14 cellular contexts compared by ENCODE assay signal in the genomic region with DNA sequence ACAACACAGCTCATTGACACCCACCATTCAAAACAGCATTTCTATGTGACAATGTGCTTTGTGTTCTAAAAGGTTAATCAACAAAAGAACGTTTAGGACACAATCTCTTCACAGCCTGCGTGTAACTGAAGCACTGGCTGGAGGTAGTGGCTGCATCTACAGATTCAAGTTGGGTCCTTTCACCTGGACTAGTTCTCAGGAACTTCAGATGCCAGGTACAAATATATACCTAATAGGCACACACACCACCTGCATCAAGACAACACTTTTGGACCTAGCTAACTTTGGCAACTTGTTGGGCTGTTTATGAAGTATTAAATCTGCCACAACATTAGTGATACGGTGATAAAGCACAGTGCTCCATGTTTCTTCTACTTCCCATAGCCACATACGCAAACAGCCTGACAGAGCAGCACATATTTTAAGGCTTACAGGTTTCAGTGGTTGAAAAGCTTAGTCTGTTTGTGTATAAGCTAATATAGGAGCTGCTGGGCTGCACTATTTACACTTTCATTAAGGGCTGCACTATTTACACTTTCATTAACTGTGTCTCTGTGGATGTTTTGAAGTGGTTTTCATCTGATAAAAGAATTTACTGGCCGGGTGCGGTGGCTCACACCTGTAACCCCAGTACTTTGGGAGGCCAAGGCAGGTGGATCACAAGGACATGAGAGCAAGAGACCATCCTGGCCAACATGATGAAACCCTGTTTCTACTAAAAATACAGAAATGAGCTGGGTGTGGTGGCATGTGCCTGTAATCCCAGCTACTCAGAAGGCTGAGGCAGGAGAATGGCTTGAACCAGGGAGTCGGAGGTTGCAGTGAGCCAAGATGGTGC.
DNase-seq lines count a peak whose midpoint lies in the region; ATAC-seq, FAIRE-seq and TF ChIP-seq lines count a peak whose summit lies in the region.
"Had no signal": no experiment of that assay in that cellular context is flagged by ENCODE, and none has a peak within 500 bp of the region (broad histone marks: within the 10 kb centered on the region; RNA-seq: fewer than 3 reads in every experiment).

No MANE protein-coding gene starts in this region.

- H3K27ac Mint-ChIP-seq in endodermal cell, result peak overlapping the region; percentile 1
- H3K27ac Mint-ChIP-seq: stimulated activated naive CD8-positive, alpha-beta T cell treated with anti-CD3 and anti-CD28 coated beads, Interleukin-15, Interleukin-2, amounts not matched to agents 100 ng/mL and 50 ng/mL, for 24 hours; T-cell had no signal

- ATAC-seq in gastrocnemius medialis, result no peak
- ATAC-seq in GM21786 (IDR thresholded peaks at IDR 0.05; ENCODE audit: unreplicated experiment), result no peak
- ATAC-seq: T-cell had no signal

- H3K4me3 Mint-ChIP-seq in endodermal cell, result no peak overlapping the region
- H3K4me3 Mint-ChIP-seq: stimulated activated naive CD8-positive, alpha-beta T cell treated with anti-CD3 and anti-CD28 coated beads, Interleukin-15, Interleukin-2, amounts not matched to agents 100 ng/mL and 50 ng/mL, for 24 hours; T-cell had no signal

- peak; percentile 21 for DNase-seq in NCI-H2196 (lab: John Stamatoyannopoulos, UW; ENCODE audit: unreplicated experiment)
- DNase-seq in NCI-H2196 treated with DMSO at 0.1 percent for 48 hours (lab: John Stamatoyannopoulos, UW; ENCODE audit: unreplicated experiment), result no peak
- peak; percentile 60 for DNase-seq in NCI-H510A treated with DMSO at 0.1 percent for 48 hours (lab: John Stamatoyannopoulos, UW)
- DNase-seq in endodermal cell, result peak; percentile 41
- peak in 1 of 2 donors; percentile 49 for DNase-seq in gastrocnemius medialis
- no peak for DNase-seq in kidney glomerular epithelial cell (lab: John Stamatoyannopoulos, UW)
- DNase-seq in GM12892 (ENCODE audit: insufficient read length), result no peak
- DNase-seq: activated CD8-positive, alpha-beta memory T cell treated with anti-CD3 and anti-CD28 coated beads, Interleukin-2, amount 50 U/mL, for 4 hours; NCI-H2227 treated with DMSO at 0.1 percent for 48 hours; T-cell had no signal

- WGBS in endodermal cell (ENCODE audit: insufficient coverage in 1 of 2, insufficient read length in 1 of 2), 2 experiments, result 61 to 73% methylated on average over 4 to 7 of the region's 7 CpGs

- FAIRE-seq in GM12892 (lab: Jason Lieb, UNC), result no peak

- in situ Hi-C loops in gastrocnemius medialis (cut with MboI; ENCODE audit: low sequenced_read_pairs in 4 of 4), result no loop called here

- H3K36me3 ChIP-seq in endodermal cell (ENCODE audit: control insufficient read depth, insufficient read depth, low read length), result no peaks in the 10 kb centered on the region
- H3K36me3 ChIP-seq in gastrocnemius medialis, result no peaks in the 10 kb centered on the region
- H3K36me3 ChIP-seq: vagina had no signal

- H3K9ac ChIP-seq in endodermal cell (ENCODE audit: extremely low read depth, low read length, poor library complexity, severe bottlenecking), result no peak overlapping the region

- peaks cover 4% of the 10 kb centered on the region for H3K36me3 Mint-ChIP-seq in endodermal cell (ENCODE audit: low read depth)

- H3K27me3 Mint-ChIP-seq in endodermal cell (ENCODE audit: insufficient read depth), result no peaks in the 10 kb centered on the region
- H3K27me3 Mint-ChIP-seq: stimulated activated naive CD8-positive, alpha-beta T cell treated with anti-CD3 and anti-CD28 coated beads, Interleukin-15, Interleukin-2, amounts not matched to agents 100 ng/mL and 50 ng/mL, for 24 hours; T-cell had no signal

- no peak overlapping the region for H3K4me3 ChIP-seq in endodermal cell (ENCODE audit: low read length)
- peak overlapping the region in 2 of 4 donors; percentile 16 to 19 for H3K4me3 ChIP-seq in gastrocnemius medialis
- H3K4me3 ChIP-seq: dorsolateral prefrontal cortex, vagina had no signal

- TF ChIP-seq CTCF in endodermal cell (conservative IDR thresholded peaks at IDR 0.05) (no peak), gastrocnemius medialis (IDR thresholded peaks at IDR 0.05 in 4 of 5, conservative IDR thresholded peaks at IDR 0.05 in 1 of 5) (no peak)

- TF ChIP-seq POLR2A in gastrocnemius medialis (IDR thresholded peaks at IDR 0.05) (no peak), GM12892 (IDR thresholded peaks at IDR 0.05; ENCODE audit: low read depth, low read length) (no peak)

- intact Hi-C loops in gastrocnemius medialis (cut with DNase I; ENCODE audit: low total_unique reads), result no loop called here

- H3K4me1 ChIP-seq in endodermal cell (ENCODE audit: control insufficient read depth, insufficient read depth, low read length) (peaks cover 16% of the 10 kb centered on the region), gastrocnemius medialis (peaks cover 53 to 55% of the 10 kb centered on the region in 2 donors)

- no peaks in the 10 kb centered on the region for H3K27me3 ChIP-seq in endodermal cell (ENCODE audit: control insufficient read depth, insufficient read depth, low read length, poor library complexity, severe bottlenecking)
- no peaks in the 10 kb centered on the region for H3K27me3 ChIP-seq in gastrocnemius medialis
- H3K27me3 ChIP-seq: dorsolateral prefrontal cortex, vagina had no signal

- no peak overlapping the region for H3K27ac ChIP-seq in endodermal cell (ENCODE audit: low read depth, low read length)
- H3K27ac ChIP-seq in gastrocnemius medialis, result peak overlapping the region; percentile 76 to 88 (median 86)
- H3K27ac ChIP-seq: dorsolateral prefrontal cortex, vagina had no signal

- H3K9me3 ChIP-seq in endodermal cell (ENCODE audit: control insufficient read depth, low read length), result no peaks in the 10 kb centered on the region
- no peaks in the 10 kb centered on the region for H3K9me3 ChIP-seq in gastrocnemius medialis
- H3K9me3 ChIP-seq: vagina had no signal

- H3K4me1 Mint-ChIP-seq in endodermal cell, result peaks cover 63% of the 10 kb centered on the region

- H3K9me3 Mint-ChIP-seq in endodermal cell, result no peaks in the 10 kb centered on the region
- H3K9me3 Mint-ChIP-seq: stimulated activated naive CD8-positive, alpha-beta T cell treated with anti-CD3 and anti-CD28 coated beads, Interleukin-15, Interleukin-2, amounts not matched to agents 100 ng/mL and 50 ng/mL, for 24 hours; T-cell had no signal

Comparison
In these comparisons a context has a peak if more than half of its experiments do, and no peak if none do; other contexts are left out.
1. DNase-seq: peak in NCI-H2196 (single experiment), NCI-H510A treated with DMSO at 0.1 percent for 48 hours (single experiment) and endodermal cell (single experiment); none in NCI-H2196 treated with DMSO at 0.1 percent for 48 hours (single experiment), kidney glomerular epithelial cell (single experiment) and GM12892 (single experiment).